Comparison of ENCODE assay signal across 8 cellular contexts in genomic region chr14:105527381-105528196, GRCh38. TPM values are rescaled to one million over a fixed set of nuclear protein-coding genes. Genes with fewer than 3 reads are reported as not detected.
DNase-seq lines count a peak whose midpoint lies in the region; ATAC-seq, FAIRE-seq and TF ChIP-seq lines count a peak whose summit lies in the region.

No MANE protein-coding gene starts in this region.

- peak overlapping the region; percentile 51 for H3K27ac ChIP-seq in rectal smooth muscle tissue (ENCODE audit: low read depth, low read length)

- H3K9ac ChIP-seq in rectal smooth muscle tissue (ENCODE audit: low read length) = no peak overlapping the region

- peak overlapping the region; percentile 39 to 43 for H3K27ac Mint-ChIP-seq in T-cell

- TF ChIP-seq CTCF in GM06990 (IDR thresholded peaks at IDR 0.05; ENCODE audit: insufficient read depth, low read length, poor library complexity, severe bottlenecking) (no peak), fibroblast of villous mesenchyme (IDR thresholded peaks at IDR 0.05; ENCODE audit: insufficient read depth, low read depth, low read length) (no peak)

- no peak for TF ChIP-seq POLR2A in GM12892 (IDR thresholded peaks at IDR 0.05; ENCODE audit: low read depth, low read length)

- no peak for FAIRE-seq in GM12892 (lab: Jason Lieb, UNC)

- peak overlapping the region; percentile 61 to 83 (median 70) for H3K4me3 Mint-ChIP-seq in T-cell

- H3K4me3 ChIP-seq in GM06990 (replicated peaks; ENCODE audit: low read depth, low read length) (peak overlapping the region; percentile 52), fibroblast of villous mesenchyme (ENCODE audit: low read depth, low read length) (peak overlapping the region; percentile 65), rectal smooth muscle tissue (ENCODE audit: low read length) (peak overlapping the region; percentile 61)

- DNase-seq in GM06990 (ENCODE audit: extremely low read depth, insufficient read length) = no peak
- DNase-seq in T-cell = peak in 1 of 34 experiments; percentile 14
- DNase-seq in fibroblast of villous mesenchyme (ENCODE audit: low read depth) = no peak
- DNase-seq in GM12892 (ENCODE audit: insufficient read length) = no peak
- DNase-seq in stimulated activated CD4-positive, alpha-beta T cell treated with anti-CD3 and anti-CD28 coated beads, Interleukin-1b, Interleukin-23, amount 100 ng/mL, for 48 hours = no peak
- no peak for DNase-seq in NCI-H146 treated with DMSO at 0.1 percent for 48 hours (lab: John Stamatoyannopoulos, UW; ENCODE audit: unreplicated experiment)
- no peak for DNase-seq in HPDE6-E6E7 (ENCODE audit: extremely low spot score)

- H3K4me1 ChIP-seq in rectal smooth muscle tissue (ENCODE audit: control insufficient read depth, insufficient read depth, low read length) = peaks cover 2% of the 10 kb centered on the region

- H3K9me3 Mint-ChIP-seq in T-cell = no peaks in the 10 kb centered on the region

- H3K36me3 ChIP-seq in GM06990 (ENCODE audit: control insufficient read depth, insufficient read depth, low read length) (no peaks in the 10 kb centered on the region), rectal smooth muscle tissue (ENCODE audit: control insufficient read depth, insufficient read depth, low read length) (no peaks in the 10 kb centered on the region)

- H3K27me3 ChIP-seq in GM06990 (replicated peaks; ENCODE audit: control insufficient read depth, insufficient read depth, low read length) = peaks cover 2% of the 10 kb centered on the region
- peaks cover 10% of the 10 kb centered on the region for H3K27me3 ChIP-seq in rectal smooth muscle tissue (ENCODE audit: control insufficient read depth, insufficient read depth, low read length)

- no peak for ATAC-seq in T-cell (replicated peaks in 1 of 4)

- POLR2A ChIA-PET in T-cell (lab: Charles Lee) = no interaction called here

- H3K27me3 Mint-ChIP-seq in T-cell = peaks cover 0 to 8% of the 10 kb centered on the region in 2 donors

- peaks cover 10 to 36% (median 15%) of the 10 kb centered on the region in 3 donors for H3K4me1 Mint-ChIP-seq in T-cell

- H3K36me3 Mint-ChIP-seq in T-cell = no peaks in the 10 kb centered on the region

- CTCF ChIA-PET in T-cell (lab: Charles Lee) = interaction anchor here in 1 of 2 donors (1.0 to 1.6 kb wide), 4 partner anchors 10 to 157 kb away, joined by 4 to 9 read pairs (median 4); no protein-coding TSS in a partner anchor

RNA-seq across cellular contexts. Expression of gene TMEM121, which starts 1.2 kb away (rescaled TPM):
- total RNA-seq in T-cell (1 to 10 TPM; 1.8 to 6.7 (median 4.0) TPM), fibroblast of villous mesenchyme (2.9 and 5.2 TPM in 2 replicates)
- polyA plus RNA-seq in GM12892 (2012; ENCODE audit: missing spikeins) = not detected

RNA-seq across cellular contexts. Expression of gene TEDC1, which starts 36.5 kb away (rescaled TPM):
- total RNA-seq in T-cell (100 to 1,000 TPM in 1 of 5 donors, 10 to 100 TPM in 4; 32.8 to 186 (median 37.5) TPM), fibroblast of villous mesenchyme (7.3 and 8.4 TPM in 2 replicates)
- 2.0 TPM for polyA plus RNA-seq in GM12892 (2012; ENCODE audit: missing spikeins)

RNA-seq across cellular contexts. Expression of gene CRIP1, which starts 40.9 kb away (rescaled TPM):
- total RNA-seq in T-cell (100 to 1,000 TPM; 224 to 477 (median 329) TPM), fibroblast of villous mesenchyme (1.3 and 2.6 TPM in 2 replicates)
- 378 TPM for polyA plus RNA-seq in GM12892 (2012; ENCODE audit: missing spikeins)

RNA-seq across cellular contexts. Expression of gene CRIP2, which starts 53.0 kb away (rescaled TPM):
- total RNA-seq in T-cell (10 to 100 TPM in 4 of 5 donors, 1 to 10 TPM in 1; 6.4 to 38.7 (median 19.7) TPM), fibroblast of villous mesenchyme (8.6 and 18.0 TPM in 2 replicates)
- polyA plus RNA-seq in GM12892 (2012; ENCODE audit: missing spikeins) = not detected

Comparison
In these comparisons a context has a peak if more than half of its experiments do, and no peak if none do; other contexts are left out.
1. RNA of gene CRIP1, which starts 40.9 kb away (total RNA-seq): 224 to 477 TPM in T-cell; 1.3 to 2.6 TPM in fibroblast of villous mesenchyme; every median in the first group is over 10 times any median in the second.
2. Peak in every context shown above with its lines, with median percentiles within 50 percentile points of each other: H3K4me3 ChIP-seq.